31 cellular contexts compared by ENCODE assay signal in the genomic region with DNA sequence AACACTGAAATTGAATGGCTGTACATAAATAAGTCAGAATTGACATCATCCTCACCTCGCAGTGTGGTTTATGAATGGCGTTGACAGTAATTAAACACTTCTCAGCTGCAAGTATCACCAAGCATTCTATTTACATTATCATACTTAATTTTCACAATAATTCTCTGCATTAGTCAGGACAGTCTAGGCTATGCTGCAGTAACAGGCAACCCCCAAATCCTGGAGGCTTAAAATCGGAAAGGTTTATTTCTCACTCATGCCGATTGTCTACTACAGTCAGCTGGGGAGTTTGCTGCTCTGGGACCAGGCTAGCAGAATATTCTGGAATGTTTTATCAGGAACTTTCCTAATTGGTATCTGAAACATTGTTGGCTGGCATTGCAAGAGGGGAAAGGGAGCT.
"Had no signal": no experiment of that assay in that cellular context is flagged by ENCODE, and none has a peak within 500 bp of the region (broad histone marks: within the 10 kb centered on the region; RNA-seq: fewer than 3 reads in every experiment).

No MANE protein-coding gene starts in this region.

- H3K27me3 ChIP-seq: adrenal gland, body of pancreas, esophagus muscularis mucosa, foreskin keratinocyte, gastrocnemius medialis had no signal

- H3K4me3 ChIP-seq: adrenal gland, body of pancreas, esophagus muscularis mucosa, gastrocnemius medialis, heart left ventricle had no signal

- H3K9me3 ChIP-seq: adrenal gland, body of pancreas, gastrocnemius medialis had no signal

- H3K4me1 ChIP-seq: adrenal gland, body of pancreas, esophagus muscularis mucosa, foreskin keratinocyte, gastrocnemius medialis, heart left ventricle had no signal

- H3K36me3 ChIP-seq: adrenal gland, esophagus muscularis mucosa, gastrocnemius medialis, heart left ventricle, WERI-Rb-1 had no signal

- DNase-seq: activated B cell treated with CpG ODN at 0.5 μM for 24 hours; activated CD4-positive, alpha-beta T cell treated with anti-CD3 and anti-CD28 coated beads for 48 hours; activated CD4-positive, alpha-beta T cell treated with anti-CD3 and anti-CD28 coated beads, Interleukin-2, amount 50 U/mL, for 1 hour; activated CD4-positive, alpha-beta T cell treated with anti-CD3 and anti-CD28 coated beads, Interleukin-2, amount 50 U/mL, for 48 hours; activated CD8-positive, alpha-beta memory T cell treated with anti-CD3 and anti-CD28 coated beads for 24 hours; activated effector memory CD4-positive, alpha-beta T cell treated with Interleukin-2 at 50 U/mL for 16 hours; activated gamma-delta T cell treated with Interleukin-2 at 50 U/mL for 16 hours; activated naive CD4-positive, alpha-beta T cell treated with anti-CD3 and anti-CD28 coated beads, Interleukin-2, amount 50 U/mL, for 16 hours; activated naive CD4-positive, alpha-beta T cell treated with Interleukin-2 at 50 U/mL for 16 hours; activated naive CD8-positive, alpha-beta T cell treated with anti-CD3 and anti-CD28 coated beads, Interleukin-2, amount 50 U/mL, for 24 hours; activated T-cell treated with anti-CD3 and anti-CD28 coated beads, Interleukin-2, amount 50 U/mL, for 4 hours; adrenal gland; amygdala; aorta; body of pancreas; caudate nucleus; cortex of kidney; dermis blood vessel endothelial cell; effector CD4-positive, alpha-beta T cell; effector memory CD8-positive, alpha-beta T cell; foreskin keratinocyte; gastrocnemius medialis; glutamatergic neuron; heart left ventricle; T1000 had no signal

- FAIRE-seq: colon had no signal

- H3K27ac ChIP-seq: adrenal gland, body of pancreas, esophagus muscularis mucosa, foreskin keratinocyte, gastrocnemius medialis, heart left ventricle, WERI-Rb-1 had no signal

- ATAC-seq: activated CD4-positive, CD25-positive, alpha-beta regulatory T cell treated with anti-CD3 and anti-CD28 coated beads, Interleukin-2, amount 50 U/mL, for 24 hours; activated CD8-positive, alpha-beta T cell treated with anti-CD3 and anti-CD28 coated beads for 36 hours; activated naive CD8-positive, alpha-beta T cell treated with anti-CD3 and anti-CD28 coated beads, Interleukin-2, amount 50 U/mL, for 24 hours; activated T-cell treated with anti-CD3 and anti-CD28 coated beads, Interleukin-2, amount 50 U/mL, for 4 hours; activated T-helper 17 cell treated with anti-CD3 and anti-CD28 coated beads, Interleukin-2, amount 50 U/mL, for 72 hours; body of pancreas; effector memory CD8-positive, alpha-beta T cell; foreskin keratinocyte; gastrocnemius medialis; heart left ventricle had no signal
